Comparison of ENCODE assay signal across 15 cellular contexts in the genomic region with DNA sequence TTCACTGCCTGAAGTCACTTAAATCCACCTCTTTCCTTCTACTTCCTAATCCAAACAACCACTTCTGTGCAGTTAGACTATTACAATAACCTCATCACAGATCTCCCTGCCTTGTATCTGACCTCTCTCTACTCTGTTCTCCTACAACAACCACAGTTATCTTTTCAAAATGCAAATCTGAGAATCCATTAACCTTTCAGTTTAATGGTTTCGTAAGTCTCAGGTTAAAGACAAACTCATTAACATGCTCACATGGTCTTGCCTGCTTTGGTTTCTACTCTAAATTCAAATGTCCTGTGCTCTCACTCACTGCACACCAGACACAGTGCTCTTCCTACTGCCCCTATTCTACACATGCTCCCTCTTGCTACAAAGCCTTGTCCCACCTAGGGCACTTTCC.
"Had no signal": no experiment of that assay in that cellular context is flagged by ENCODE, and none has a peak within 500 bp of the region (broad histone marks: within the 10 kb centered on the region; RNA-seq: fewer than 3 reads in every experiment).

No MANE protein-coding gene starts in this region.

- H3K27me3 ChIP-seq: esophagus squamous epithelium had no signal

- H3K27me3 Mint-ChIP-seq: type B pancreatic cell had no signal

- H3K36me3 ChIP-seq: esophagus squamous epithelium had no signal

- ATAC-seq: activated naive CD8-positive, alpha-beta T cell treated with anti-CD3 and anti-CD28 coated beads, Interleukin-2, amount 50 U/mL, for 24 hours; left colon; mucosa of descending colon; naive thymus-derived CD8-positive, alpha-beta T cell; psoas muscle; WTC11 had no signal

- H3K4me3 Mint-ChIP-seq: activated naive CD8-positive, alpha-beta T cell treated with anti-CD3 and anti-CD28 coated beads, Interleukin-2, amount 50 U/mL, for 24 hours; naive thymus-derived CD8-positive, alpha-beta T cell; type B pancreatic cell; WTC11 had no signal

- H3K27ac Mint-ChIP-seq: activated naive CD8-positive, alpha-beta T cell treated with anti-CD3 and anti-CD28 coated beads, Interleukin-2, amount 50 U/mL, for 24 hours; naive thymus-derived CD8-positive, alpha-beta T cell; type B pancreatic cell; WTC11 had no signal

- H3K4me1 Mint-ChIP-seq: naive thymus-derived CD8-positive, alpha-beta T cell had no signal

- H3K4me3 ChIP-seq: esophagus squamous epithelium, mucosa of descending colon, psoas muscle had no signal

- H3K9me3 ChIP-seq: esophagus squamous epithelium, mucosa of descending colon, psoas muscle had no signal

- DNase-seq: activated CD4-positive, alpha-beta T cell treated with anti-CD3 and anti-CD28 coated beads for 48 hours; activated naive CD4-positive, alpha-beta T cell treated with Interleukin-2 at 50 U/mL for 16 hours; activated naive CD8-positive, alpha-beta T cell treated with anti-CD3 and anti-CD28 coated beads, Interleukin-2, amount 50 U/mL, for 24 hours; esophagus squamous epithelium; foreskin fibroblast; glutamatergic neuron; left colon; mucosa of descending colon; naive thymus-derived CD8-positive, alpha-beta T cell; nucleus accumbens; psoas muscle; stimulated activated CD4-positive, alpha-beta T cell treated with anti-CD3 and anti-CD28 coated beads, Interleukin-2, amount 100 ng/mL, for 48 hours; stimulated activated naive CD4-positive, alpha-beta T cell treated with Interleukin-2 at 50 U/mL for 16 hours had no signal

- H3K27ac ChIP-seq: psoas muscle had no signal

- H3K9me3 Mint-ChIP-seq: activated naive CD8-positive, alpha-beta T cell treated with anti-CD3 and anti-CD28 coated beads, Interleukin-2, amount 50 U/mL, for 24 hours; naive thymus-derived CD8-positive, alpha-beta T cell; type B pancreatic cell; WTC11 had no signal

- H3K36me3 Mint-ChIP-seq: naive thymus-derived CD8-positive, alpha-beta T cell; type B pancreatic cell; WTC11 had no signal

- H3K4me1 ChIP-seq: psoas muscle had no signal
